In the genomic region with DNA sequence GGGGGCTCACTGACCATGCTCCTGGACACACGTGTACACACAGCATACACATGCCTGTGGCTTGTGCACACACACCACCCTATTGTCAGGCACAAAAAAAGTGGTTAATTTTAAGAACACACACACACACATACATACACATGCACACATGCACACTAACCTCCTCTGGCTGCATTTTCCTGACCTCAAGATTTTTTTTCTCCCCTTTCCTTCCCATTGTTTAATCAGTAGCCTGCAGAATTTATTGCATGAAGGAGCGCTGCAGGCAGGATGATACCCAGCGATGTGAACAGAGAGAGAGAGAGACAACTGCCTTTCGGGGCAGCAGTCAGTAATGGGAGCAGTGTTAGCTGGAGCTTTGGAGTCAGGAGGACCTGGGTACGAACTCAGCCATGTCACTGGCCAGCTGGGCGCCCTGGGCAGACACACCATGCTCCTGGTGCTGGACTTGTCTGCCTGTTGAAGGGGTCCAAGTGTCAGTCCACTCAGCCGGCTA, we compare ENCODE assay signal across 8 cellular contexts. TPM values are rescaled to one million over a fixed set of nuclear protein-coding genes. Genes with fewer than 3 reads are reported as not detected.
DNase-seq lines count a peak whose midpoint lies in the region; ATAC-seq, FAIRE-seq and TF ChIP-seq lines count a peak whose summit lies in the region.

No MANE protein-coding gene starts in this region.

- H3K27me3 Mint-ChIP-seq in activated T-cell treated with anti-CD3 and anti-CD28 coated beads, Interleukin-2, amount 50 U/mL, for 4 hours (ENCODE audit: low read depth): no peaks in the 10 kb centered on the region
- H3K27me3 Mint-ChIP-seq in activated T-cell treated with anti-CD3 and anti-CD28 coated beads, Interleukin-2, amount 50 U/mL, for 72 hours (ENCODE audit: low read depth): no peaks in the 10 kb centered on the region

- peaks cover 5% of the 10 kb centered on the region for H3K36me3 Mint-ChIP-seq in activated T-cell treated with anti-CD3 and anti-CD28 coated beads, Interleukin-2, amount 50 U/mL, for 4 hours (ENCODE audit: insufficient read depth)
- peaks cover 0 to 8% of the 10 kb centered on the region in 2 donors for H3K36me3 Mint-ChIP-seq in activated T-cell treated with anti-CD3 and anti-CD28 coated beads, Interleukin-2, amount 50 U/mL, for 72 hours (ENCODE audit: insufficient read depth in 2 of 2)

- H3K27me3 ChIP-seq in thymus (ENCODE audit: control insufficient read depth, insufficient read depth): no peaks in the 10 kb centered on the region

- H3K4me3 Mint-ChIP-seq in activated T-cell treated with anti-CD3 and anti-CD28 coated beads, Interleukin-2, amount 50 U/mL, for 4 hours: peak overlapping the region; percentile 95
- peak overlapping the region; percentile 85 to 97 for H3K4me3 Mint-ChIP-seq in activated T-cell treated with anti-CD3 and anti-CD28 coated beads, Interleukin-2, amount 50 U/mL, for 72 hours

- no peak for ATAC-seq in activated T-cell treated with anti-CD3 and anti-CD28 coated beads, Interleukin-2, amount 50 U/mL, for 4 hours
- no peak for ATAC-seq in activated T-cell treated with anti-CD3 and anti-CD28 coated beads, Interleukin-2, amount 50 U/mL, for 72 hours (replicated peaks in 1 of 2)
- no peak for ATAC-seq in HG03175 (IDR thresholded peaks at IDR 0.05; ENCODE audit: unreplicated experiment)

- no peak overlapping the region for H3K27ac Mint-ChIP-seq in activated T-cell treated with anti-CD3 and anti-CD28 coated beads, Interleukin-2, amount 50 U/mL, for 72 hours

- no peaks in the 10 kb centered on the region for H3K9me3 Mint-ChIP-seq in activated T-cell treated with anti-CD3 and anti-CD28 coated beads, Interleukin-2, amount 50 U/mL, for 4 hours
- peaks cover 0 to 1% of the 10 kb centered on the region in 2 donors for H3K9me3 Mint-ChIP-seq in activated T-cell treated with anti-CD3 and anti-CD28 coated beads, Interleukin-2, amount 50 U/mL, for 72 hours

- no peak for TF ChIP-seq CTCF in kidney (IDR thresholded peaks at IDR 0.05; ENCODE audit: borderline replicate concordance, extremely low read depth, insufficient read depth)

- WGBS in thymus: 57% methylated on average over 7 of the region's 7 CpGs

- H3K4me1 Mint-ChIP-seq in activated T-cell treated with anti-CD3 and anti-CD28 coated beads, Interleukin-2, amount 50 U/mL, for 4 hours (ENCODE audit: low read depth): peaks cover 42% of the 10 kb centered on the region
- peaks cover 49% of the 10 kb centered on the region for H3K4me1 Mint-ChIP-seq in activated T-cell treated with anti-CD3 and anti-CD28 coated beads, Interleukin-2, amount 50 U/mL, for 72 hours (ENCODE audit: low read depth)

- intact Hi-C loops in kidney (cut with DNase I): no loop called here

- H3K9me3 ChIP-seq in kidney (ENCODE audit: control insufficient read depth in 1 of 2, low read length in 2 of 2) (no peaks in the 10 kb centered on the region), thymus (ENCODE audit: control insufficient read depth) (no peaks in the 10 kb centered on the region)

- no peak for DNase-seq in activated T-cell treated with anti-CD3 and anti-CD28 coated beads, Interleukin-2, amount 50 U/mL, for 4 hours
- DNase-seq in activated T-cell treated with anti-CD3 and anti-CD28 coated beads for 4 hours: no peak
- DNase-seq in activated T-cell treated with anti-CD3 and anti-CD28 coated beads, Interleukin-2, amount 50 U/mL, for 72 hours: no peak
- DNase-seq in kidney: no peak
- DNase-seq in NCI-H1048 (lab: John Stamatoyannopoulos, UW): no peak
- DNase-seq in NOMO-1 treated with dmso at 0.1 percent for 144 hours (lab: John Stamatoyannopoulos, UW; ENCODE audit: unreplicated experiment): no peak

- H3K4me3 ChIP-seq in kidney (ENCODE audit: low read length in 2 of 2): peak overlapping the region; percentile 7 to 89
- H3K4me3 ChIP-seq in thymus (ENCODE audit: low read length): peak overlapping the region; percentile 80

- H3K4me1 ChIP-seq in kidney (ENCODE audit: control insufficient read depth in 1 of 2, insufficient read depth in 1 of 2, low read depth in 1 of 2, low read length in 2 of 2) (peaks cover 22 to 26% of the 10 kb centered on the region in 2 donors), thymus (ENCODE audit: control insufficient read depth, insufficient read depth, low read length) (peaks cover 9% of the 10 kb centered on the region)

- H3K36me3 ChIP-seq in kidney (ENCODE audit: control insufficient read depth in 1 of 2, insufficient read depth in 2 of 2, low read length in 2 of 2): no peaks in the 10 kb centered on the region
- no peaks in the 10 kb centered on the region for H3K36me3 ChIP-seq in thymus (ENCODE audit: control insufficient read depth, insufficient read depth)

- FAIRE-seq in kidney (lab: Jason Lieb, UNC): no peak

- H3K9ac ChIP-seq in kidney (ENCODE audit: low read length in 2 of 2): peak overlapping the region in 1 of 2 donors; percentile 96

- H3K27ac ChIP-seq in kidney (ENCODE audit: low read depth in 2 of 2, low read length in 2 of 2) (no peak overlapping the region), thymus (ENCODE audit: low read depth) (no peak overlapping the region)

RNA-seq across cellular contexts. Expression of a gene that starts 1.0 kb away (rescaled TPM):
- 10 to 100 TPM; 15.3 to 20.8 (median 19.3) TPM for total RNA-seq in activated T-cell treated with anti-CD3 and anti-CD28 coated beads, Interleukin-2, amount 50 U/mL, for 4 hours
- 10 to 100 TPM; 29.3 to 45.5 TPM for total RNA-seq in activated T-cell treated with anti-CD3 and anti-CD28 coated beads, Interleukin-2, amount 50 U/mL, for 72 hours
- 30.0 TPM for total RNA-seq in kidney
- polyA plus RNA-seq in kidney (ENCODE audit: insufficient read depth, low read depth, low replicate concordance): 15.7 TPM
- polyA plus RNA-seq in thymus: 38.9 TPM
